In the genomic region with DNA sequence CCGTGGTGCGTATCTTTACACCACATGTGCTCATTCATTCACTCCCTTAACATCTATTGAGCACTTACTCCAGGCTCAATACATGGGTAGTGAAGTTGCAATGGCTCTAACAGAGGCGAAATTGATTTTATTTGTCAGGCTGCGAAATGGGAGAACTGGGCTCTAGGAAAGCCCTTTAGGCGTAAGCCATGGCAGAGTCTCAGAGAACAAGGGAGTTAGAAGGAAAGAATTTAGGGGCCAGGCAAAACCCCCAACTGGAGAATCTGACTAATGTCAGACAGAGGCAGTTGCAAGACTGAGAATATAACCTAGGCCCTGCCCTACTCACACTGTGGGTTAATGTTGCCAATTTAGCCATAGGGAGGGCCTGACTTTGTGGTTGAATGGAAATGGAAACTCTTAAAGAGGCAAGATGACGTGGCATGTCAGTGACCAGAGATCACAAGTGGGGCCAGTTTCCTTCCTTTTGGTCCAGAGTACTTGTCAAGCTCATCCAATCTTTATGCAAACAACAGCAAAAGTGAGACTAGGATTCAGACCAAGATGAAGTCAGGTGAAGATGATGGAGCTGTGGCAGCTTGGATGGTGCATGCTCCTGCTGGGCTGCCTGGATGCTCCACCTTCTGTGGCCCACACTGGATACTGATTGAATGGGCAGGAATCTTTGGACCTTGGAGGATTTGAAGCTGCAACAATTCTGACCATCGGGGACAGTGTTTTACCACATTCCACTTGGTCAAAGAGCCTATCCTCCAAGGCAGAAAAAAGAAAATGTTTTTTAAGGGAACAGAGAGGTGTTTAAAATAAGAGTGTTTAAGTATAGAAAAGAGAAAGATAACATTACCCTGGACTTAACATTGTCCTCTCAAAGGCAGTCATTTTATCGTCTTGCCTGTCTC, we compare ENCODE assay signal across 8 cellular contexts.
DNase-seq lines count a peak whose midpoint lies in the region; ATAC-seq and TF ChIP-seq lines count a peak whose summit lies in the region.
"Had no signal": no experiment of that assay in that cellular context is flagged by ENCODE, and none has a peak within 500 bp of the region (broad histone marks: within the 10 kb centered on the region; RNA-seq: fewer than 3 reads in every experiment).

No MANE protein-coding gene starts in this region.

- H3K36me3 ChIP-seq in GM23338 (ENCODE audit: insufficient read depth): no peaks in the 10 kb centered on the region

- H3K79me2 ChIP-seq in GM23338 (replicated peaks; ENCODE audit: insufficient read depth): no peaks in the 10 kb centered on the region

- H3F3A ChIP-seq in GM23338 (replicated peaks; ENCODE audit: low read depth): no peaks in the 10 kb centered on the region

- no peaks in the 10 kb centered on the region for H4K20me1 ChIP-seq in GM23338 (replicated peaks; ENCODE audit: insufficient read depth)

- peak; percentile 31; the same call in 2 of the 3 replicates for ATAC-seq in GM23338
- peak; percentile 13; the same call in 1 of the 2 replicates for ATAC-seq in WTC11
- no peak for ATAC-seq in naive thymus-derived CD8-positive, alpha-beta T cell

- CTCF ChIA-PET in WTC11 (lab: Charles Lee): interaction anchor here (0.6 to 3.3 kb wide), 23 partner anchors 26 to 618 kb away, joined by 3 to 29 read pairs (median 4); partner anchors contain the start of genes CAPN13 and GALNT14

- peak overlapping the region; percentile 96 for H2AFZ ChIP-seq in GM23338

- no peak overlapping the region for H3K4me2 ChIP-seq in GM23338

- DNase-seq in ELR (ENCODE audit: low read depth): peak; percentile 8
- peak; percentile 34 for DNase-seq in GM23338 (ENCODE audit: low spot score)
- DNase-seq in WTC11 (ENCODE audit: low spot score): no peak
- no peak for DNase-seq in nephron progenitor cell
- no peak for DNase-seq in DMS79 (lab: John Stamatoyannopoulos, UW)
- DNase-seq in AML-193 (lab: John Stamatoyannopoulos, UW): no peak
- DNase-seq in naive thymus-derived CD8-positive, alpha-beta T cell: no peak

- H3K4me3 Mint-ChIP-seq in GM23338 (no peak overlapping the region; the same call in 2 of the 3 replicates), WTC11 (no peak overlapping the region), nephron progenitor cell (no peak overlapping the region)
- no peak overlapping the region for H3K4me3 Mint-ChIP-seq in naive thymus-derived CD8-positive, alpha-beta T cell

- H3K9me3 Mint-ChIP-seq in GM23338 (peaks cover 18% of the 10 kb centered on the region; the same call in 2 of the 3 replicates), WTC11 (peaks cover 8% of the 10 kb centered on the region), nephron progenitor cell (peaks cover 18% of the 10 kb centered on the region)
- no peaks in the 10 kb centered on the region for H3K9me3 Mint-ChIP-seq in naive thymus-derived CD8-positive, alpha-beta T cell

- no peaks in the 10 kb centered on the region for H3K27me3 ChIP-seq in GM23338 (ENCODE audit: insufficient read depth)

- peaks cover 10% of the 10 kb centered on the region; the same call in 2 of the 3 replicates for H3K36me3 Mint-ChIP-seq in GM23338 (ENCODE audit: low read depth)
- peaks cover 5% of the 10 kb centered on the region; the same call in 1 of the 2 replicates for H3K36me3 Mint-ChIP-seq in WTC11
- H3K36me3 Mint-ChIP-seq in nephron progenitor cell (ENCODE audit: low read depth): no peaks in the 10 kb centered on the region
- no peaks in the 10 kb centered on the region for H3K36me3 Mint-ChIP-seq in naive thymus-derived CD8-positive, alpha-beta T cell

- H3K27ac Mint-ChIP-seq in GM23338 (no peak overlapping the region), WTC11 (no peak overlapping the region), nephron progenitor cell (no peak overlapping the region)
- H3K27ac Mint-ChIP-seq in naive thymus-derived CD8-positive, alpha-beta T cell: peak overlapping the region in 1 of 10 donors; percentile 64

- H3K4me3 ChIP-seq in GM23338: no peak overlapping the region
- H3K4me3 ChIP-seq: psoas muscle had no signal

- POLR2A ChIA-PET in WTC11 (lab: Charles Lee): no interaction called here
- POLR2A ChIA-PET in naive thymus-derived CD8-positive, alpha-beta T cell (lab: Charles Lee): no interaction called here

- H3K27me3 Mint-ChIP-seq in GM23338 (ENCODE audit: insufficient read depth, low read depth, poor library complexity) (peaks cover 7% of the 10 kb centered on the region), WTC11 (ENCODE audit: low read depth) (no peaks in the 10 kb centered on the region; the same call in 1 of the 2 replicates), nephron progenitor cell (ENCODE audit: low read depth, poor library complexity) (peaks cover 8% of the 10 kb centered on the region)
- H3K27me3 Mint-ChIP-seq in naive thymus-derived CD8-positive, alpha-beta T cell: peaks cover 0 to 1% (median 0%) of the 10 kb centered on the region in 5 donors

- H3K9me2 ChIP-seq in GM23338 (ENCODE audit: insufficient read depth): no peaks in the 10 kb centered on the region

- H3K4me1 ChIP-seq in GM23338 (ENCODE audit: insufficient read depth): no peaks in the 10 kb centered on the region
- H3K4me1 ChIP-seq: psoas muscle had no signal

- no peak overlapping the region for H3K27ac ChIP-seq in GM23338 (ENCODE audit: low read depth)
- H3K27ac ChIP-seq: psoas muscle had no signal

- peak in 1 of 2 experiments; percentile 46; a peak in 3 of 4 replicates for TF ChIP-seq CTCF in GM23338 (conservative IDR thresholded peaks at IDR 0.05; ENCODE audit: low read depth in 2 of 2)
- TF ChIP-seq CTCF in WTC11 (IDR thresholded peaks at IDR 0.05): no peak
- peak; percentile 10 for TF ChIP-seq CTCF in nephron progenitor cell (IDR thresholded peaks at IDR 0.05)

- H3K4me1 Mint-ChIP-seq in GM23338: no peaks in the 10 kb centered on the region
- H3K4me1 Mint-ChIP-seq in WTC11: no peaks in the 10 kb centered on the region
- no peaks in the 10 kb centered on the region for H3K4me1 Mint-ChIP-seq in nephron progenitor cell
- H3K4me1 Mint-ChIP-seq in naive thymus-derived CD8-positive, alpha-beta T cell: peaks cover 2 to 15% (median 6%) of the 10 kb centered on the region in 4 donors

TF ChIP-seq in GM23338, 12 proteins besides CTCF, POLR2A, EP300 and RAD21 (continues in another document):
- TF ChIP-seq NANOG (IDR thresholded peaks at IDR 0.05; ENCODE audit: borderline replicate concordance) (no peak), CREB1 (CRISPR knock-in tag; IDR thresholded peaks at IDR 0.05; ENCODE audit: low read depth) (no peak)
- TF ChIP-seq, protein P1, sequence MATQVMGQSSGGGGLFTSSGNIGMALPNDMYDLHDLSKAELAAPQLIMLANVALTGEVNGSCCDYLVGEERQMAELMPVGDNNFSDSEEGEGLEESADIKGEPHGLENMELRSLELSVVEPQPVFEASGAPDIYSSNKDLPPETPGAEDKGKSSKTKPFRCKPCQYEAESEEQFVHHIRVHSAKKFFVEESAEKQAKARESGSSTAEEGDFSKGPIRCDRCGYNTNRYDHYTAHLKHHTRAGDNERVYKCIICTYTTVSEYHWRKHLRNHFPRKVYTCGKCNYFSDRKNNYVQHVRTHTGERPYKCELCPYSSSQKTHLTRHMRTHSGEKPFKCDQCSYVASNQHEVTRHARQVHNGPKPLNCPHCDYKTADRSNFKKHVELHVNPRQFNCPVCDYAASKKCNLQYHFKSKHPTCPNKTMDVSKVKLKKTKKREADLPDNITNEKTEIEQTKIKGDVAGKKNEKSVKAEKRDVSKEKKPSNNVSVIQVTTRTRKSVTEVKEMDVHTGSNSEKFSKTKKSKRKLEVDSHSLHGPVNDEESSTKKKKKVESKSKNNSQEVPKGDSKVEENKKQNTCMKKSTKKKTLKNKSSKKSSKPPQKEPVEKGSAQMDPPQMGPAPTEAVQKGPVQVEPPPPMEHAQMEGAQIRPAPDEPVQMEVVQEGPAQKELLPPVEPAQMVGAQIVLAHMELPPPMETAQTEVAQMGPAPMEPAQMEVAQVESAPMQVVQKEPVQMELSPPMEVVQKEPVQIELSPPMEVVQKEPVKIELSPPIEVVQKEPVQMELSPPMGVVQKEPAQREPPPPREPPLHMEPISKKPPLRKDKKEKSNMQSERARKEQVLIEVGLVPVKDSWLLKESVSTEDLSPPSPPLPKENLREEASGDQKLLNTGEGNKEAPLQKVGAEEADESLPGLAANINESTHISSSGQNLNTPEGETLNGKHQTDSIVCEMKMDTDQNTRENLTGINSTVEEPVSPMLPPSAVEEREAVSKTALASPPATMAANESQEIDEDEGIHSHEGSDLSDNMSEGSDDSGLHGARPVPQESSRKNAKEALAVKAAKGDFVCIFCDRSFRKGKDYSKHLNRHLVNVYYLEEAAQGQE (IDR thresholded peaks at IDR 0.05; ENCODE audit: unreplicated experiment): no peak

TF ChIP-seq in WTC11, 78 proteins besides CTCF, POLR2A, EP300 and RAD21 (continues in another document):
- TF ChIP-seq ETV6 (CRISPR knock-in tag; IDR thresholded peaks at IDR 0.05): no peak
- no peak for TF ChIP-seq RORB (CRISPR knock-in tag; IDR thresholded peaks at IDR 0.05)
- TF ChIP-seq, protein P2, sequence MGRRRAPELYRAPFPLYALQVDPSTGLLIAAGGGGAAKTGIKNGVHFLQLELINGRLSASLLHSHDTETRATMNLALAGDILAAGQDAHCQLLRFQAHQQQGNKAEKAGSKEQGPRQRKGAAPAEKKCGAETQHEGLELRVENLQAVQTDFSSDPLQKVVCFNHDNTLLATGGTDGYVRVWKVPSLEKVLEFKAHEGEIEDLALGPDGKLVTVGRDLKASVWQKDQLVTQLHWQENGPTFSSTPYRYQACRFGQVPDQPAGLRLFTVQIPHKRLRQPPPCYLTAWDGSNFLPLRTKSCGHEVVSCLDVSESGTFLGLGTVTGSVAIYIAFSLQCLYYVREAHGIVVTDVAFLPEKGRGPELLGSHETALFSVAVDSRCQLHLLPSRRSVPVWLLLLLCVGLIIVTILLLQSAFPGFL (CRISPR knock-in tag; IDR thresholded peaks at IDR 0.05; ENCODE audit: borderline replicate concordance): no peak
- TF ChIP-seq, protein P3, sequence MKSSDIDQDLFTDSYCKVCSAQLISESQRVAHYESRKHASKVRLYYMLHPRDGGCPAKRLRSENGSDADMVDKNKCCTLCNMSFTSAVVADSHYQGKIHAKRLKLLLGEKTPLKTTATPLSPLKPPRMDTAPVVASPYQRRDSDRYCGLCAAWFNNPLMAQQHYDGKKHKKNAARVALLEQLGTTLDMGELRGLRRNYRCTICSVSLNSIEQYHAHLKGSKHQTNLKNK (CRISPR knock-in tag; IDR thresholded peaks at IDR 0.05): no peak
- TF ChIP-seq FOXP1 (CRISPR knock-in tag; IDR thresholded peaks at IDR 0.05; ENCODE audit: borderline replicate concordance): no peak
- TF ChIP-seq ELF4 (CRISPR knock-in tag; IDR thresholded peaks at IDR 0.05; ENCODE audit: low read depth): no peak

Comparison
In these comparisons a context has a peak if more than half of its experiments do, and no peak if none do; other contexts are left out.
1. DNase-seq: peak in ELR (single experiment) and GM23338 (single experiment); none in WTC11 (single experiment), nephron progenitor cell (single experiment), DMS79 (single experiment), AML-193 (0 of 2) and naive thymus-derived CD8-positive, alpha-beta T cell (0 of 10).
2. ATAC-seq: peak in GM23338 (single experiment) and WTC11 (single experiment); none in naive thymus-derived CD8-positive, alpha-beta T cell (0 of 2).